In genomic region chr2:118696786-118697465, GRCh38 we compare ENCODE assay signal across 28 cellular contexts.
DNase-seq lines count a peak whose midpoint lies in the region; ATAC-seq, FAIRE-seq and TF ChIP-seq lines count a peak whose summit lies in the region.
"Had no signal": no experiment of that assay in that cellular context is flagged by ENCODE, and none has a peak within 500 bp of the region (broad histone marks: within the 10 kb centered on the region; RNA-seq: fewer than 3 reads in every experiment).

No MANE protein-coding gene starts in this region.

- H2AK5ac ChIP-seq in mesendoderm (ENCODE audit: low read length), result no peak overlapping the region

- H2BK15ac ChIP-seq in mesendoderm (replicated peaks; ENCODE audit: low read depth), result no peak overlapping the region

- H3K18ac ChIP-seq in mesendoderm (ENCODE audit: low read length), result no peak overlapping the region

- H3K4me1 ChIP-seq in K562 (replicated peaks in 1 of 2; ENCODE audit: control insufficient read depth in 2 of 2, insufficient read depth in 2 of 2, low read length in 2 of 2), result peaks cover 0 to 5% of the 10 kb centered on the region in 2 experiments; a peak in 3 of 5 replicates
- H3K4me1 ChIP-seq in mesendoderm (ENCODE audit: control insufficient read depth, low read depth, low read length), result no peaks in the 10 kb centered on the region
- H3K4me1 ChIP-seq: gastrocnemius medialis, upper lobe of right lung had no signal

- H4K20me1 ChIP-seq in K562 (replicated peaks; ENCODE audit: control insufficient read depth, insufficient read depth, low read length), result no peaks in the 10 kb centered on the region

- no peak overlapping the region for H3K27ac Mint-ChIP-seq in activated T-helper 17 cell treated with anti-CD3 and anti-CD28 coated beads, Interleukin-2, amount 50 U/mL, for 72 hours
- H3K27ac Mint-ChIP-seq: activated CD8-positive, alpha-beta T cell treated with anti-CD3 and anti-CD28 coated beads, Interleukin-2, amount 10 ng/mL, durations not matched to agents 7 days and 5 days; CD4-positive, alpha-beta T cell; progenitor cell of endocrine pancreas had no signal

- TF ChIP-seq RAD21 in K562 (CRISPR knock-in tag; conservative IDR thresholded peaks at IDR 0.05 in 1 of 2, IDR thresholded peaks at IDR 0.05 in 1 of 2), result no peak

- H3K4me3 ChIP-seq in Jurkat, Clone E6-1 (ENCODE audit: low read length), result no peak overlapping the region
- H3K4me3 ChIP-seq in K562, result no peak overlapping the region
- no peak overlapping the region for H3K4me3 ChIP-seq in mesendoderm (ENCODE audit: low read length)
- H3K4me3 ChIP-seq: dorsolateral prefrontal cortex, gastrocnemius medialis, upper lobe of right lung had no signal

- H3K36me3 ChIP-seq in K562 (ENCODE audit: control insufficient read depth, insufficient read depth, low read length) (no peaks in the 10 kb centered on the region), mesendoderm (ENCODE audit: control insufficient read depth, insufficient read depth, low read length) (no peaks in the 10 kb centered on the region)
- H3K36me3 ChIP-seq: gastrocnemius medialis, upper lobe of right lung had no signal

- FAIRE-seq in K562 (lab: Jason Lieb, UNC), result peak; percentile 6
- FAIRE-seq: G401.6, keratinocyte had no signal

- H3K9ac ChIP-seq in K562 (ENCODE audit: insufficient read depth in 1 of 2, low read depth in 2 of 2, low read length in 2 of 2) (no peak overlapping the region), mesendoderm (ENCODE audit: low read length) (no peak overlapping the region)

- no peak for TF ChIP-seq CTCF in K562 (IDR thresholded peaks at IDR 0.05 in 2 of 3, conservative IDR thresholded peaks at IDR 0.05 in 1 of 3; ENCODE audit: insufficient read depth in 2 of 3, low read depth in 1 of 3, low read length in 3 of 3)

- H3K56ac ChIP-seq in mesendoderm (ENCODE audit: low read length), result no peak overlapping the region

- WGBS in K562 (ENCODE audit: insufficient coverage, low coverage, missing lambda C conversion rate), result 8% methylated on average over 6 of the region's 6 CpGs
- no CpG with 5 or more reads among the region's 6 CpGs for WGBS in mesendoderm (ENCODE audit: extremely low coverage, insufficient coverage, low lambda C conversion rate)

- no peak overlapping the region for H2BK5ac ChIP-seq in mesendoderm (ENCODE audit: low read length)

- no peak for TF ChIP-seq POLR2A in K562 (conservative IDR thresholded peaks at IDR 0.05)

- intact Hi-C loops in K562 (cut with micrococcal nuclease), result no loop called here

- H3K4ac ChIP-seq in mesendoderm (ENCODE audit: low read depth, low read length), result no peak overlapping the region

- H3K9me3 Mint-ChIP-seq in activated T-helper 17 cell treated with anti-CD3 and anti-CD28 coated beads, Interleukin-2, amount 50 U/mL, for 72 hours, result peaks cover 10% of the 10 kb centered on the region
- H3K9me3 Mint-ChIP-seq: CD4-positive, alpha-beta T cell had no signal

- no peaks in the 10 kb centered on the region for H3K9me1 ChIP-seq in K562 (ENCODE audit: control insufficient read depth, insufficient read depth, low read length)

- H3K27me3 ChIP-seq in K562 (ENCODE audit: control insufficient read depth in 2 of 2, insufficient read depth in 2 of 2, low read length in 2 of 2) (no peaks in the 10 kb centered on the region), mesendoderm (ENCODE audit: insufficient read depth, low read length, poor library complexity) (no peaks in the 10 kb centered on the region)
- H3K27me3 ChIP-seq: gastrocnemius medialis, upper lobe of right lung had no signal

- H3K27ac ChIP-seq in K562 (ENCODE audit: extremely low read depth, low read depth, low read length) (no peak overlapping the region), mesendoderm (ENCODE audit: low read depth, low read length) (no peak overlapping the region)
- H3K27ac ChIP-seq: dorsolateral prefrontal cortex, gastrocnemius medialis, upper lobe of right lung had no signal

- peaks cover 5% of the 10 kb centered on the region for H3K27me3 Mint-ChIP-seq in activated T-helper 17 cell treated with anti-CD3 and anti-CD28 coated beads, Interleukin-2, amount 50 U/mL, for 72 hours
- H3K27me3 Mint-ChIP-seq: central memory CD8-positive, alpha-beta T cell; progenitor cell of endocrine pancreas had no signal

- H2AFZ ChIP-seq in K562 (ENCODE audit: low read depth, low read length), result peak overlapping the region; percentile 58

- H4K8ac ChIP-seq in mesendoderm (ENCODE audit: low read depth, low read length), result no peak overlapping the region

- H3K36me3 Mint-ChIP-seq in activated T-helper 17 cell treated with anti-CD3 and anti-CD28 coated beads, Interleukin-2, amount 50 U/mL, for 72 hours (ENCODE audit: low read depth), result no peaks in the 10 kb centered on the region

- no peak for TF ChIP-seq EP300 in K562 (IDR thresholded peaks at IDR 0.05; ENCODE audit: low read length)

- H3K79me1 ChIP-seq in mesendoderm (ENCODE audit: low read length), result no peaks in the 10 kb centered on the region

- no peak overlapping the region for H2BK120ac ChIP-seq in mesendoderm (ENCODE audit: low read depth, low read length)

- H3K23ac ChIP-seq in mesendoderm (ENCODE audit: low read length), result no peak overlapping the region

- CTCF ChIA-PET in K562 (lab: Yijun Ruan, JAX; ENCODE audit: low intra/inter-chr PET ratio), result no interaction called here

- no peak overlapping the region for H3K4me3 Mint-ChIP-seq in activated T-helper 17 cell treated with anti-CD3 and anti-CD28 coated beads, Interleukin-2, amount 50 U/mL, for 72 hours
- H3K4me3 Mint-ChIP-seq: activated CD8-positive, alpha-beta T cell treated with anti-CD3 and anti-CD28 coated beads, Interleukin-2, amount 10 ng/mL, durations not matched to agents 7 days and 5 days; CD4-positive, alpha-beta T cell; central memory CD8-positive, alpha-beta T cell; neural crest cell had no signal

- no peaks in the 10 kb centered on the region for H3K4me1 Mint-ChIP-seq in activated T-helper 17 cell treated with anti-CD3 and anti-CD28 coated beads, Interleukin-2, amount 50 U/mL, for 72 hours
- H3K4me1 Mint-ChIP-seq: central memory CD8-positive, alpha-beta T cell had no signal

- H3K79me2 ChIP-seq in K562 (ENCODE audit: control insufficient read depth, insufficient read depth, low read length) (no peaks in the 10 kb centered on the region), mesendoderm (ENCODE audit: control insufficient read depth, insufficient read depth, low read length) (no peaks in the 10 kb centered on the region)

- POLR2A ChIA-PET in K562 (lab: Yijun Ruan, JAX), result interaction anchor here (0.6 to 0.9 kb wide), 2 partner anchors 73 to 79 kb away, joined by 3 read pairs; no protein-coding TSS in a partner anchor

- ATAC-seq in K562, result peak; percentile 58
- ATAC-seq in activated T-helper 17 cell treated with anti-CD3 and anti-CD28 coated beads, Interleukin-2, amount 50 U/mL, for 72 hours (replicated peaks), result no peak
- no peak for ATAC-seq in GM21367 (IDR thresholded peaks at IDR 0.05; ENCODE audit: unreplicated experiment)
- ATAC-seq: activated CD8-positive, alpha-beta T cell treated with anti-CD3 and anti-CD28 coated beads, Interleukin-2, amount 10 ng/mL, durations not matched to agents 7 days and 5 days; gastrocnemius medialis; upper lobe of right lung had no signal

- H3K4me2 ChIP-seq in K562 (ENCODE audit: insufficient read depth, low read length) (peak overlapping the region; percentile 27; the same call in 1 of the 2 replicates), mesendoderm (ENCODE audit: low read length) (no peak overlapping the region)

- DNase-seq in Daoy (ENCODE audit: low read depth), result peak; percentile 52
- peak; percentile 15 for DNase-seq in Jurkat, Clone E6-1 (ENCODE audit: low read depth, low spot score)
- DNase-seq in K562 (ENCODE audit: extremely low read depth in 1 of 4, low spot score in 3 of 4), result no peak
- peak; percentile 27 for DNase-seq in mesendoderm
- DNase-seq in UCSD-AML1 (lab: John Stamatoyannopoulos, UW; ENCODE audit: unreplicated experiment), result no peak
- DNase-seq: activated CD4-positive, CD25-positive, alpha-beta regulatory T cell; activated CD8-positive, alpha-beta T cell treated with anti-CD3 and anti-CD28 coated beads, Interleukin-2, amount 10 ng/mL, durations not matched to agents 7 days and 5 days; activated naive CD4-positive, alpha-beta T cell; amniotic stem cell; CD4-positive, alpha-beta T cell; dorsolateral prefrontal cortex; gastrocnemius medialis; HCEC 1CT; hypothalamus; KG1; MV-4-11; NCI-H2227 treated with DMSO at 0.1 percent for 48 hours; NK-92 treated with Interleukin-12 subunit alpha and Interleukin-12 subunit beta, amount 100 ng/mL, for 24 hours; RPMI8226; T-helper 9 cell; upper lobe of right lung had no signal

- in situ Hi-C loops in K562 (cut with MboI), result no loop called here

- BruUV-seq in K562 (replicated peaks; lab: Mats Ljungman, UMichigan), result no TSS peak

- H4K5ac ChIP-seq in mesendoderm (ENCODE audit: low read length), result no peak overlapping the region

- no peaks in the 10 kb centered on the region for H3K9me3 ChIP-seq in K562 (replicated peaks; ENCODE audit: control insufficient read depth, insufficient read depth, low read depth, low read length)
- H3K9me3 ChIP-seq: gastrocnemius medialis, upper lobe of right lung had no signal

TF ChIP-seq in K562, 482 proteins besides CTCF, POLR2A, EP300 and RAD21 (continues in another document):
- TF ChIP-seq, protein P1, sequence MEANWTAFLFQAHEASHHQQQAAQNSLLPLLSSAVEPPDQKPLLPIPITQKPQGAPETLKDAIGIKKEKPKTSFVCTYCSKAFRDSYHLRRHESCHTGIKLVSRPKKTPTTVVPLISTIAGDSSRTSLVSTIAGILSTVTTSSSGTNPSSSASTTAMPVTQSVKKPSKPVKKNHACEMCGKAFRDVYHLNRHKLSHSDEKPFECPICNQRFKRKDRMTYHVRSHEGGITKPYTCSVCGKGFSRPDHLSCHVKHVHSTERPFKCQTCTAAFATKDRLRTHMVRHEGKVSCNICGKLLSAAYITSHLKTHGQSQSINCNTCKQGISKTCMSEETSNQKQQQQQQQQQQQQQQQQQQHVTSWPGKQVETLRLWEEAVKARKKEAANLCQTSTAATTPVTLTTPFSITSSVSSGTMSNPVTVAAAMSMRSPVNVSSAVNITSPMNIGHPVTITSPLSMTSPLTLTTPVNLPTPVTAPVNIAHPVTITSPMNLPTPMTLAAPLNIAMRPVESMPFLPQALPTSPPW (CRISPR knock-in tag; IDR thresholded peaks at IDR 0.05), result 0 out of 2 replicates have a peak, but pooled peaks have one; percentile 19
- TF ChIP-seq ATF7 (IDR thresholded peaks at IDR 0.05) (no peak), NFIC (IDR thresholded peaks at IDR 0.05) (peak; percentile 63)
- TF ChIP-seq, protein P2, sequence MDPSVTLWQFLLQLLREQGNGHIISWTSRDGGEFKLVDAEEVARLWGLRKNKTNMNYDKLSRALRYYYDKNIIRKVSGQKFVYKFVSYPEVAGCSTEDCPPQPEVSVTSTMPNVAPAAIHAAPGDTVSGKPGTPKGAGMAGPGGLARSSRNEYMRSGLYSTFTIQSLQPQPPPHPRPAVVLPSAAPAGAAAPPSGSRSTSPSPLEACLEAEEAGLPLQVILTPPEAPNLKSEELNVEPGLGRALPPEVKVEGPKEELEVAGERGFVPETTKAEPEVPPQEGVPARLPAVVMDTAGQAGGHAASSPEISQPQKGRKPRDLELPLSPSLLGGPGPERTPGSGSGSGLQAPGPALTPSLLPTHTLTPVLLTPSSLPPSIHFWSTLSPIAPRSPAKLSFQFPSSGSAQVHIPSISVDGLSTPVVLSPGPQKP (CRISPR knock-in tag; IDR thresholded peaks at IDR 0.05), result no peak

Comparison
In these comparisons a context has a peak if more than half of its experiments do, and no peak if none do; other contexts are left out.
1. DNase-seq: peak in Daoy (single experiment), Jurkat, Clone E6-1 (single experiment) and mesendoderm (single experiment); none in K562 (0 of 4) and UCSD-AML1 (single experiment).